Comparison of ENCODE assay signal across 11 cellular contexts in the genomic region with DNA sequence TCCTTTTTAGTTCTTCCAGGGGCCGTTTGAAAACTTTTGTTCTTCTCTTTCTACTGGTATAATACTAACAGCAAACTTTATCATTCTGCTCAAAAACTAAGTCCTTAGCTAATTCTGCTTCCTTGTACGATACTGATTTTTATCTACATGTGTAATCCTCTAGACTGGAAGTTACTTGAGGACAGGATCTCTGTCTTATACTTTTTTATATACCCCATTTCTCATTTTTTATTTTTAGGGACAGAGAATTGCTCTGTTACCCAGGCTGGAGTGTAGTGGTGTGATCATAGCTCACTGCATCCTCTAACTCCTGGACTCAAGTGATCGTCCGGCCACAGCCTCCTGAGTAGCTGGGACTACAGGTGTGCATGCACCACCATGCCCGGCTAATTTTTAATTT. TPM values are rescaled to one million over a fixed set of nuclear protein-coding genes. Genes with fewer than 3 reads are reported as not detected.
DNase-seq lines count a peak whose midpoint lies in the region; ATAC-seq and TF ChIP-seq lines count a peak whose summit lies in the region.
"Had no signal": no experiment of that assay in that cellular context is flagged by ENCODE, and none has a peak within 500 bp of the region (broad histone marks: within the 10 kb centered on the region; RNA-seq: fewer than 3 reads in every experiment).

No MANE protein-coding gene starts in this region.

- TF ChIP-seq POLR2A in stomach (IDR thresholded peaks at IDR 0.05), result no peak

- peaks cover 5% of the 10 kb centered on the region for H3K4me1 Mint-ChIP-seq in stimulated activated effector memory CD8-positive, alpha-beta T cell treated with anti-CD3 and anti-CD28 coated beads, Interleukin-12 subunit alpha, Interleukin-12 subunit beta, amount 100 ng/mL, for 72 hours

- H3K27ac Mint-ChIP-seq in stimulated activated effector memory CD8-positive, alpha-beta T cell treated with anti-CD3 and anti-CD28 coated beads, Interleukin-12 subunit alpha, Interleukin-12 subunit beta, amount 100 ng/mL, for 72 hours, result no peak overlapping the region

- no peak for ATAC-seq in heart right ventricle
- no peak for ATAC-seq in left cardiac atrium
- no peak for ATAC-seq in stimulated activated effector memory CD8-positive, alpha-beta T cell treated with anti-CD3 and anti-CD28 coated beads, Interleukin-12 subunit alpha, Interleukin-12 subunit beta, amount 100 ng/mL, for 72 hours
- no peak for ATAC-seq in GM19395 (IDR thresholded peaks at IDR 0.05; ENCODE audit: unreplicated experiment)

- WGBS in heart right ventricle, 2 donors, result 46 to 64% methylated on average over 5 of the region's 5 CpGs
- 79 to 89% (median 82%) methylated on average over 5 of the region's 5 CpGs for WGBS in stomach, 5 donors

- H3K4me1 ChIP-seq in heart right ventricle (peaks cover 0 to 22% (median 8%) of the 10 kb centered on the region in 9 donors), stomach (peaks cover 0 to 22% (median 7%) of the 10 kb centered on the region in 4 donors)

- peak overlapping the region in 9 of 10 donors; percentile 48 to 80 (median 66) for H3K4me3 ChIP-seq in heart right ventricle
- H3K4me3 ChIP-seq in SU-DHL-6 (ENCODE audit: insufficient read depth, low read length, poor library complexity, severe bottlenecking), result no peak overlapping the region
- H3K4me3 ChIP-seq in epithelial cell of proximal tubule (ENCODE audit: low read depth, low read length), result peak overlapping the region; percentile 81
- H3K4me3 ChIP-seq in stomach, result peak overlapping the region in 1 of 4 donors; percentile 60

- H3K4me2 ChIP-seq in SU-DHL-6 (ENCODE audit: low read depth, low read length, poor library complexity, severe bottlenecking), result peak overlapping the region; percentile 95

- no peak for TF ChIP-seq EP300 in stomach (IDR thresholded peaks at IDR 0.05)

- DNase-seq in heart right ventricle, result no peak
- DNase-seq in left cardiac atrium, result no peak
- no peak for DNase-seq in epithelial cell of proximal tubule (ENCODE audit: low read depth)
- DNase-seq in stimulated activated effector memory CD8-positive, alpha-beta T cell treated with anti-CD3 and anti-CD28 coated beads, Interleukin-12 subunit alpha, Interleukin-12 subunit beta, amount 100 ng/mL, for 72 hours (ENCODE audit: low spot score in 2 of 2), result no peak
- DNase-seq in HPDE6-E6E7 (ENCODE audit: extremely low spot score), result no peak
- DNase-seq in stomach, result no peak
- DNase-seq: caudate nucleus, islet precursor cell, NCI-H2029 had no signal

- H3K27me3 ChIP-seq in heart right ventricle (no peaks in the 10 kb centered on the region), SU-DHL-6 (ENCODE audit: low read length) (no peaks in the 10 kb centered on the region), stomach (no peaks in the 10 kb centered on the region)

- no peak overlapping the region for H2AFZ ChIP-seq in SU-DHL-6 (ENCODE audit: low read depth, low read length, severe bottlenecking)

- H3K4me3 Mint-ChIP-seq in stimulated activated effector memory CD8-positive, alpha-beta T cell treated with anti-CD3 and anti-CD28 coated beads, Interleukin-12 subunit alpha, Interleukin-12 subunit beta, amount 100 ng/mL, for 72 hours, result peak overlapping the region; percentile 85

- peaks cover 11% of the 10 kb centered on the region; the same call in 1 of the 2 replicates for H3F3A ChIP-seq in SU-DHL-6 (ENCODE audit: insufficient read depth)

- H3K79me2 ChIP-seq in SU-DHL-6 (ENCODE audit: insufficient read depth, low read length), result peaks cover 32% of the 10 kb centered on the region

- no peaks in the 10 kb centered on the region for H4K20me1 ChIP-seq in SU-DHL-6 (ENCODE audit: low read depth, low read length)

- intact Hi-C loops in heart right ventricle (cut with DNase I) (loop anchor here in 2 of 10 donors (10.0 kb wide), 1 partner anchor 203 kb away; a partner anchor contains a TSS), left cardiac atrium (cut with DNase I) (no loop called here), stomach (cut with DNase I; ENCODE audit: low total_unique reads) (no loop called here)

- peaks cover 0 to 51% (median 0%) of the 10 kb centered on the region in 9 donors for H3K36me3 ChIP-seq in heart right ventricle
- H3K36me3 ChIP-seq in SU-DHL-6 (ENCODE audit: low read length), result 0 out of 2 replicates have a peak, but pooled peaks cover 7% of the 10 kb centered on the region
- peaks cover 0 to 49% (median 39%) of the 10 kb centered on the region in 4 donors for H3K36me3 ChIP-seq in stomach

- no peaks in the 10 kb centered on the region for H3K9me2 ChIP-seq in SU-DHL-6 (replicated peaks; ENCODE audit: insufficient read depth, low read length)

- H3K9me3 ChIP-seq in heart right ventricle (peaks cover 0 to 3% (median 0%) of the 10 kb centered on the region in 11 donors), SU-DHL-6 (ENCODE audit: insufficient read depth, low read length) (no peaks in the 10 kb centered on the region), stomach (no peaks in the 10 kb centered on the region)

- H3K27ac ChIP-seq in heart right ventricle (no peak overlapping the region), SU-DHL-6 (ENCODE audit: low read depth, low read length) (no peak overlapping the region), stomach (no peak overlapping the region)

- no peak overlapping the region for H3K9ac ChIP-seq in SU-DHL-6 (ENCODE audit: low read length)

- H3K36me3 Mint-ChIP-seq in stimulated activated effector memory CD8-positive, alpha-beta T cell treated with anti-CD3 and anti-CD28 coated beads, Interleukin-12 subunit alpha, Interleukin-12 subunit beta, amount 100 ng/mL, for 72 hours, result peaks cover 73% of the 10 kb centered on the region

- TF ChIP-seq CTCF in heart right ventricle (IDR thresholded peaks at IDR 0.05), result no peak
- TF ChIP-seq CTCF in SU-DHL-6 (IDR thresholded peaks at IDR 0.05; ENCODE audit: insufficient read depth, low read length, poor library complexity, severe bottlenecking), result no peak
- TF ChIP-seq CTCF in epithelial cell of proximal tubule (conservative IDR thresholded peaks at IDR 0.05; ENCODE audit: low read depth, low read length), result no peak
- TF ChIP-seq CTCF in stomach (IDR thresholded peaks at IDR 0.05), result no peak

- no peaks in the 10 kb centered on the region for H3K9me3 Mint-ChIP-seq in stimulated activated effector memory CD8-positive, alpha-beta T cell treated with anti-CD3 and anti-CD28 coated beads, Interleukin-12 subunit alpha, Interleukin-12 subunit beta, amount 100 ng/mL, for 72 hours

RNA-seq across cellular contexts. Expression of a gene that starts 2.2 kb away (rescaled TPM):
- 1,000 to 10,000 TPM in 9 of 10 donors, 100 to 1,000 TPM in 1; 915 to 1,917 (median 1,407) TPM for total RNA-seq in heart right ventricle
- 1,000 to 10,000 TPM; 3,138 to 7,586 TPM for polyA plus RNA-seq in heart right ventricle
- total RNA-seq in left cardiac atrium, result 1,000 to 10,000 TPM; 1,144 to 1,167 TPM
- total RNA-seq in epithelial cell of proximal tubule, result 285 and 410 TPM in 2 replicates
- 1,000 to 10,000 TPM in 1 of 5 donors, 100 to 1,000 TPM in 3, 10 to 100 TPM in 1; 75.0 to 1,019 (median 279) TPM for total RNA-seq in stomach
- 1,000 to 10,000 TPM; 1,038 to 1,320 (median 1,175) TPM for polyA plus RNA-seq in stomach

RNA-seq across cellular contexts. Expression of a gene that starts 6.3 kb away (rescaled TPM):
- 10 to 100 TPM; 45.1 to 72.7 (median 52.8) TPM for total RNA-seq in heart right ventricle
- polyA plus RNA-seq in heart right ventricle, result 10 to 100 TPM; 15.7 to 45.4 TPM
- total RNA-seq in left cardiac atrium, result 10 to 100 TPM; 65.0 to 66.9 TPM
- 40.5 and 61.6 TPM in 2 replicates for total RNA-seq in epithelial cell of proximal tubule
- 100 to 1,000 TPM in 1 of 5 donors, 10 to 100 TPM in 4; 16.1 to 135 (median 28.8) TPM for total RNA-seq in stomach
- 10 to 100 TPM in 2 of 3 donors, 1 to 10 TPM in 1; 6.1 to 19.0 (median 10.1) TPM for polyA plus RNA-seq in stomach

RNA-seq across cellular contexts. Expression of a gene that starts 9.0 kb away (rescaled TPM):
- 1 to 10 TPM; 4.9 to 7.6 (median 6.5) TPM for total RNA-seq in heart right ventricle
- 1 to 10 TPM; 1.3 to 1.9 TPM for polyA plus RNA-seq in heart right ventricle
- 1 to 10 TPM; 6.9 to 8.6 TPM for total RNA-seq in left cardiac atrium
- total RNA-seq in epithelial cell of proximal tubule, result 2.4 and 3.9 TPM in 2 replicates
- total RNA-seq in stomach, result 10 to 100 TPM in 2 of 5 donors, 1 to 10 TPM in 3; 3.5 to 38.2 (median 9.8) TPM
- polyA plus RNA-seq in stomach, result 1 to 10 TPM in 1 of 3 donors, under 1 TPM in 2; 0.76 to 1.5 (median 0.87) TPM
